ENCODE assay signal across 9 cellular contexts in genomic region chr7:47647213-47647985, GRCh38.
DNase-seq lines count a peak whose midpoint lies in the region; ATAC-seq and TF ChIP-seq lines count a peak whose summit lies in the region.
"Had no signal": no experiment of that assay in that cellular context is flagged by ENCODE, and none has a peak within 500 bp of the region (broad histone marks: within the 10 kb centered on the region; RNA-seq: fewer than 3 reads in every experiment).

No MANE protein-coding gene starts in this region.

- ATAC-seq in heart right ventricle = peak in 5 of 8 donors; percentile 23 to 52 (median 36)
- peak; percentile 79 for ATAC-seq in HG03432 (IDR thresholded peaks at IDR 0.05; ENCODE audit: unreplicated experiment)

- peak overlapping the region in 4 of 10 donors; percentile 53 to 70 (median 64) for H3K27ac ChIP-seq in heart right ventricle
- H3K27ac ChIP-seq in right atrium auricular region = no peak overlapping the region
- H3K27ac ChIP-seq in cingulate gyrus (ENCODE audit: low read depth, low read length) = peak overlapping the region; percentile 58
- H3K27ac ChIP-seq in prostate gland = no peak overlapping the region

- H3K4me3 ChIP-seq in heart right ventricle (no peak overlapping the region), right atrium auricular region (no peak overlapping the region), prostate gland (no peak overlapping the region)

- WGBS in heart right ventricle, 2 donors = 49 to 62% methylated on average over 8 of the region's 8 CpGs
- 85% methylated on average over 8 of the region's 8 CpGs for WGBS in prostate gland

- TF ChIP-seq CTCF in heart right ventricle (IDR thresholded peaks at IDR 0.05) (no peak), right atrium auricular region (IDR thresholded peaks at IDR 0.05) (no peak), prostate gland (IDR thresholded peaks at IDR 0.05) (no peak)

- H3K9me3 ChIP-seq in heart right ventricle (peaks cover 0 to 19% (median 0%) of the 10 kb centered on the region in 11 donors), right atrium auricular region (peaks cover 0 to 11% of the 10 kb centered on the region in 2 donors), prostate gland (no peaks in the 10 kb centered on the region)

- TF ChIP-seq POLR2A in prostate gland (IDR thresholded peaks at IDR 0.05) = no peak

- no peak for DNase-seq in heart right ventricle
- DNase-seq in right atrium auricular region (ENCODE audit: low spot score) = no peak
- no peak for DNase-seq in COLO668 (lab: John Stamatoyannopoulos, UW; ENCODE audit: unreplicated experiment)
- no peak for DNase-seq in NCI-H2171 (lab: John Stamatoyannopoulos, UW)
- no peak for DNase-seq in posterior vena cava (ENCODE audit: low spot score)
- DNase-seq in prostate gland (ENCODE audit: low spot score) = no peak
- DNase-seq: NCI-H524 had no signal

- no peaks in the 10 kb centered on the region for H3K27me3 ChIP-seq in heart right ventricle
- H3K27me3 ChIP-seq in right atrium auricular region = no peaks in the 10 kb centered on the region
- H3K27me3 ChIP-seq in prostate gland (replicated peaks; ENCODE audit: insufficient read depth) = no peaks in the 10 kb centered on the region

- intact Hi-C loops in heart right ventricle (cut with DNase I) (no loop called here), posterior vena cava (cut with DNase I) (no loop called here), prostate gland (cut with DNase I) (no loop called here)

- H3K4me1 ChIP-seq in heart right ventricle = peaks cover 0 to 33% (median 13%) of the 10 kb centered on the region in 9 donors
- peaks cover 0 to 17% of the 10 kb centered on the region in 2 donors for H3K4me1 ChIP-seq in right atrium auricular region
- no peaks in the 10 kb centered on the region for H3K4me1 ChIP-seq in prostate gland (replicated peaks)

- no peaks in the 10 kb centered on the region for H3K36me3 ChIP-seq in heart right ventricle
- H3K36me3 ChIP-seq in right atrium auricular region = no peaks in the 10 kb centered on the region
- no peaks in the 10 kb centered on the region for H3K36me3 ChIP-seq in prostate gland
